In the genomic region with DNA sequence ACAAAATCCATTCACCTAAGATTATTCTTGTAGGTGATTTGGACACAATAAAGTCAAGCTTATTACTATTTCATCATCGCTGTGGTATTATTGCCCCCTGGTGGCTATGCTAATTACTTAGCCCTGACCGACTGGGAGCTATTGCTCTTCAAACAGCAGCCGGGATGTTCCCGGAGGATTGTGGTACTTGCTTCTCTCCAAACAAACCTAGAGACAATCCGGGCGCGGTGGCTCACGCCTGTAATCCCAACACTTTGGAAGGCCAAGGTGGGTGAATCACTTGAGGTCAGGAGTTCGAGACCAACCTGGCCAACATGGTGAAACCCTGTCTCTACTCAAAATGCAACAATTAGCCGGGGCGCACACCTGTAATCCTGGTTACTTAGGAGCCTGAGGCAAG, we compare ENCODE assay signal across 8 cellular contexts. TPM values are rescaled to one million over a fixed set of nuclear protein-coding genes. Genes with fewer than 3 reads are reported as not detected.
A peak's percentile ranks its signal among the peaks of the same experiment; 100 is the strongest.
DNase-seq lines count a peak whose midpoint lies in the region; ATAC-seq and TF ChIP-seq lines count a peak whose summit lies in the region.

No MANE protein-coding gene starts in this region.

- H3K27ac ChIP-seq in AG04450 (ENCODE audit: low read depth, low read length), result no peak overlapping the region

- TF ChIP-seq CTCF in AG04450 (IDR thresholded peaks at IDR 0.05; ENCODE audit: low read depth, low read length) (peak; percentile 74), glutamatergic neuron (IDR thresholded peaks at IDR 0.05; ENCODE audit: partially characterized antibody, unreplicated experiment) (peak; percentile 72)

- H3K4me3 Mint-ChIP-seq in glutamatergic neuron (ENCODE audit: unreplicated experiment), result no peak overlapping the region

- H3K27me3 Mint-ChIP-seq in glutamatergic neuron (ENCODE audit: unreplicated experiment), result no peaks in the 10 kb centered on the region

- H3K36me3 Mint-ChIP-seq in glutamatergic neuron (ENCODE audit: unreplicated experiment), result no peaks in the 10 kb centered on the region

- no peaks in the 10 kb centered on the region for H3K9me3 ChIP-seq in AG04450 (ENCODE audit: control insufficient read depth, insufficient read depth, low read length)

- CTCF ChIA-PET in AG04450 (lab: Charles Lee), result interaction anchor here (0.6 to 5.8 kb wide), 40 partner anchors 10 to 800 kb away, joined by 3 to 98 read pairs (median 4); partner anchors contain the start of gene ATXN1

- no peak overlapping the region for H3K27ac Mint-ChIP-seq in glutamatergic neuron (ENCODE audit: unreplicated experiment)

- DNase-seq in AG04450 (ENCODE audit: low read depth, low spot score), result peak; percentile 50
- DNase-seq in GM04504 (ENCODE audit: low read depth), result peak; percentile 65
- peak; percentile 34 for DNase-seq in NCI-H2029 (lab: John Stamatoyannopoulos, UW)
- DNase-seq in activated gamma-delta T cell treated with anti-CD3 and anti-CD28 coated beads, Interleukin-2, amount 50 U/mL, for 16 hours (ENCODE audit: low read depth), result peak; percentile 12
- peak; percentile 41 for DNase-seq in glutamatergic neuron
- peak; percentile 41 for DNase-seq in pulmonary artery endothelial cell (ENCODE audit: low read depth, low spot score)
- no peak for DNase-seq in NCI-H2107 (lab: John Stamatoyannopoulos, UW)

- no peak overlapping the region for H3K4me3 ChIP-seq in AG04450 (ENCODE audit: low read depth, low read length)

- POLR2A ChIA-PET in AG04450 (lab: Yijun Ruan, JAX), result interaction anchor here (0.5 to 1.0 kb wide), 3 partner anchors 53 to 324 kb away, joined by 3 to 5 read pairs (median 5); no protein-coding TSS in a partner anchor

- ATAC-seq in GM19452 (IDR thresholded peaks at IDR 0.05; ENCODE audit: unreplicated experiment), result no peak

- H3K4me1 Mint-ChIP-seq in glutamatergic neuron (ENCODE audit: low read depth, unreplicated experiment), result no peaks in the 10 kb centered on the region

- no peaks in the 10 kb centered on the region for H3K9me3 Mint-ChIP-seq in glutamatergic neuron (ENCODE audit: unreplicated experiment)

- no peaks in the 10 kb centered on the region for H3K27me3 ChIP-seq in AG04450 (ENCODE audit: control insufficient read depth, insufficient read depth, low read length)

RNA-seq across cellular contexts. Expression of gene STMND1, which starts 15.4 kb away (rescaled TPM):
- not detected in 2 replicates for polyA plus RNA-seq in AG04450 (2011; rRNA removed)
- not detected in 2 replicates for polyA minus RNA-seq in AG04450 (2011; rRNA and poly(A)+ RNA removed)
- total RNA-seq in glutamatergic neuron (ENCODE audit: unreplicated experiment) (not detected), pulmonary artery endothelial cell (not detected in 2 replicates)
